8 cellular contexts compared by ENCODE assay signal in the genomic region with DNA sequence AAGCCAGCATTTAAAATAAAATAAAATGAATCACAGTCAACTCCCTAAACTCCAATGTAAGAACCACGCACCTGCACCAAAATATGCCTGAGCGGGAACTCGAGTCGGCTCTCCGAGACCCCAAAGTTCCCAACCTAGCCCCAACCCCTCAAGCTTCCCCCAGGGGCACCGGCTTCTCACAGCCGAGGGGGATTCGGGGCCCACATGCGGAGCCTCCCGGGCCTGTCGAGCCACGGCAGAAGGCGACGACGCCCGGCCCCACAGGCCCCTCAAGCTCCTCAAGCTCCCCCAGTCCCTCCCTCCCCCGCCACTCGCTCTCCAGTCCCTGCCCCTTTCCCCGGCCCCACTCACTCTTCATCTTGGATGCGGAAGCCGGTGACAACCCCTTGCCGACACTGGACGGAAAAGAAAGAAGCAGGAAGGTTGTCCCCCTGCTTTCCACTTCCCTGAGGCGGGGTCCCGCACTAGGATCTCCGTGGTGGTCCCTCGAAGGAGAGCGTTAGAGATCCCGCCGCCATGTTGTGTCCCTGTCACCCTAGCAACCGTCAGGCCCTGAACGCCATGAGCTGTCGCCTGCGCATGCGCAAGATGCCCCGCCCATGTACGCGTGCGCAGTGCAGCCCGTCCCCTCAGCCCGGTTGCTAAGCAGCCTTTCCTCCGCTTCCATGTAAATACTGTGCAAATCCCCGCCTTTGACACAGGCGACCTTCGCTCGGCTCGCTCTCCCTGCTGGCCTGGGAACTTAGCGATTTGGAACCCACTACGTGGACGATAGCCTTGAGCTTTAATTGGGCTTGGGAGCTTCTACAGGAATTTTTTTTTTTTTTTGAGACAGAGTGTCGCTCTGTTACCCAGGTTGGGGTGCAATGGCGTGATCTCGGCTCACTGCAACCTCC. TPM values are rescaled to one million over a fixed set of nuclear protein-coding genes. Genes with fewer than 3 reads are reported as not detected.
DNase-seq lines count a peak whose midpoint lies in the region; ATAC-seq and TF ChIP-seq lines count a peak whose summit lies in the region.

A gene with protein sequence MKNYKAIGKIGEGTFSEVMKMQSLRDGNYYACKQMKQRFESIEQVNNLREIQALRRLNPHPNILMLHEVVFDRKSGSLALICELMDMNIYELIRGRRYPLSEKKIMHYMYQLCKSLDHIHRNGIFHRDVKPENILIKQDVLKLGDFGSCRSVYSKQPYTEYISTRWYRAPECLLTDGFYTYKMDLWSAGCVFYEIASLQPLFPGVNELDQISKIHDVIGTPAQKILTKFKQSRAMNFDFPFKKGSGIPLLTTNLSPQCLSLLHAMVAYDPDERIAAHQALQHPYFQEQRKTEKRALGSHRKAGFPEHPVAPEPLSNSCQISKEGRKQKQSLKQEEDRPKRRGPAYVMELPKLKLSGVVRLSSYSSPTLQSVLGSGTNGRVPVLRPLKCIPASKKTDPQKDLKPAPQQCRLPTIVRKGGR (minus strand): TSS at position 554 of the 896 bp plus-strand sequence. CDS start 196 bp downstream, at position 358.

- peaks cover 6% of the 10 kb centered on the region for H3K4me1 ChIP-seq in mucosa of descending colon (ENCODE audit: low read depth)

- TF ChIP-seq POLR2A in erythroblast (IDR thresholded peaks at IDR 0.05; ENCODE audit: low read length) = peak; percentile 61

- TF ChIP-seq EP300 in Ishikawa (IDR thresholded peaks at IDR 0.05; ENCODE audit: borderline replicate concordance) = no peak

- no peak for TF ChIP-seq CTCF in mucosa of descending colon (IDR thresholded peaks at IDR 0.05)

- DNase-seq in DMS 273 treated with DMSO at 0.1 percent for 48 hours (lab: John Stamatoyannopoulos, UW) (peak; percentile 86), OCI-M2 (lab: John Stamatoyannopoulos, UW; ENCODE audit: unreplicated experiment) (peak; percentile 95), erythroblast (lab: John Stamatoyannopoulos, UW) (peak; percentile 96 to 98), mucosa of descending colon (peak; percentile 96 to 99 (median 96))
- peak; percentile 99 for DNase-seq in activated T-cell treated with anti-CD3 and anti-CD28 coated beads, Interleukin-2, amount 50 U/mL, for 1 hour
- DNase-seq in stimulated activated CD8-positive, alpha-beta memory T cell treated with anti-CD3 and anti-CD28 coated beads, Interleukin-4, amount 100 ng/mL, for 1 hour (ENCODE audit: low read depth in 2 of 2, low spot score in 1 of 2) = peak; percentile 94 to 96

- ATAC-seq in GM21717 (IDR thresholded peaks at IDR 0.05; ENCODE audit: unreplicated experiment) = peak; percentile 94
- peak; percentile 98 for ATAC-seq in mucosa of descending colon

- no peak for TF ChIP-seq RAD21 in Ishikawa (IDR thresholded peaks at IDR 0.05; ENCODE audit: low read depth)

- no peaks in the 10 kb centered on the region for H3K36me3 ChIP-seq in mucosa of descending colon (ENCODE audit: low read depth)

- intact Hi-C loops in mucosa of descending colon (cut with DNase I, micrococcal nuclease) = no loop called here

- peak within 1 kb of the TSS; percentile 54 for H3K4me3 ChIP-seq in mucosa of descending colon

- H3K9me3 ChIP-seq in mucosa of descending colon = no peaks in the 10 kb centered on the region

TF ChIP-seq in Ishikawa, 13 proteins besides CTCF, POLR2A, EP300 and RAD21:
- TF ChIP-seq FOXM1 (IDR thresholded peaks at IDR 0.05; ENCODE audit: borderline replicate concordance, low read depth) = no peak
- TF ChIP-seq, protein P1, sequence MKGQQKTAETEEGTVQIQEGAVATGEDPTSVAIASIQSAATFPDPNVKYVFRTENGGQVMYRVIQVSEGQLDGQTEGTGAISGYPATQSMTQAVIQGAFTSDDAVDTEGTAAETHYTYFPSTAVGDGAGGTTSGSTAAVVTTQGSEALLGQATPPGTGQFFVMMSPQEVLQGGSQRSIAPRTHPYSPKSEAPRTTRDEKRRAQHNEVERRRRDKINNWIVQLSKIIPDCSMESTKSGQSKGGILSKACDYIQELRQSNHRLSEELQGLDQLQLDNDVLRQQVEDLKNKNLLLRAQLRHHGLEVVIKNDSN (IDR thresholded peaks at IDR 0.05) = no peak
- TF ChIP-seq YY1 (IDR thresholded peaks at IDR 0.05; ENCODE audit: low read depth) = peak; percentile 93
- 0 out of 2 replicates have a peak, but pooled peaks have one; percentile 73 for TF ChIP-seq ZBTB7A (IDR thresholded peaks at IDR 0.05; ENCODE audit: low read depth)
- TF ChIP-seq, protein P2, sequence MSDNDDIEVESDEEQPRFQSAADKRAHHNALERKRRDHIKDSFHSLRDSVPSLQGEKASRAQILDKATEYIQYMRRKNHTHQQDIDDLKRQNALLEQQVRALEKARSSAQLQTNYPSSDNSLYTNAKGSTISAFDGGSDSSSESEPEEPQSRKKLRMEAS (IDR thresholded peaks at IDR 0.05) = peak; percentile 43
- peak; percentile 67; the same call in 1 of the 2 replicates for TF ChIP-seq EGR1 (IDR thresholded peaks at IDR 0.05)
- TF ChIP-seq TEAD4 (IDR thresholded peaks at IDR 0.05) = no peak

RNA-seq across cellular contexts. Expression of the gene that starts here (rescaled TPM):
- 10 to 100 TPM in 1 of 3 donors, 1 to 10 TPM in 2; 6.2 to 11.2 (median 7.4) TPM for total RNA-seq in mucosa of descending colon

Comparison
In these comparisons a context has a peak if more than half of its experiments do, and no peak if none do; other contexts are left out.
1. Peak in every context shown above with its lines: DNase-seq, ATAC-seq and H3K4me3 ChIP-seq.